Comparison of ENCODE assay signal across 15 cellular contexts in genomic region chr17:37240381-37240780, GRCh38.
A peak's percentile ranks its signal among the peaks of the same experiment; 100 is the strongest.
DNase-seq lines count a peak whose midpoint lies in the region; ATAC-seq, FAIRE-seq and TF ChIP-seq lines count a peak whose summit lies in the region.
"Had no signal": no experiment of that assay in that cellular context is flagged by ENCODE, and none has a peak within 500 bp of the region (broad histone marks: within the 10 kb centered on the region; RNA-seq: fewer than 3 reads in every experiment).

No MANE protein-coding gene starts in this region.

- BruUV-seq in HepG2 (replicated peaks; lab: Mats Ljungman, UMichigan) (no TSS peak), K562 (replicated peaks; lab: Mats Ljungman, UMichigan) (no TSS peak)

- no peaks in the 10 kb centered on the region; the same call in 1 of the 2 replicates for H4K20me1 ChIP-seq in HepG2 (ENCODE audit: insufficient read depth, low read length)
- H4K20me1 ChIP-seq in K562 (replicated peaks; ENCODE audit: control insufficient read depth, insufficient read depth, low read length) = 0 out of 2 replicates have a peak, but pooled peaks cover 3% of the 10 kb centered on the region
- no peaks in the 10 kb centered on the region for H4K20me1 ChIP-seq in osteoblast (ENCODE audit: insufficient read depth, low read length)

- H3K4me1 ChIP-seq in liver (ENCODE audit: control insufficient read depth in 4 of 4, insufficient read depth in 4 of 4, low read length in 3 of 4) = peaks cover 0 to 21% (median 17%) of the 10 kb centered on the region in 4 donors
- H3K4me1 ChIP-seq in HepG2 (ENCODE audit: insufficient read depth, low read length) = no peaks in the 10 kb centered on the region
- peaks cover 0 to 8% of the 10 kb centered on the region in 2 experiments; a peak in 1 of 5 replicates for H3K4me1 ChIP-seq in K562 (replicated peaks in 1 of 2; ENCODE audit: control insufficient read depth in 2 of 2, insufficient read depth in 2 of 2, low read length in 2 of 2)
- H3K4me1 ChIP-seq in osteoblast (ENCODE audit: insufficient read depth, low read length) = peaks cover 3% of the 10 kb centered on the region
- no peaks in the 10 kb centered on the region for H3K4me1 ChIP-seq in small intestine (ENCODE audit: control insufficient read depth in 2 of 2, insufficient read depth in 1 of 2, low read depth in 1 of 2, low read length in 1 of 2)
- H3K4me1 ChIP-seq in BE2C = no peaks in the 10 kb centered on the region
- H3K4me1 ChIP-seq: Caco-2 had no signal

- H3K4me2 ChIP-seq in HepG2 (ENCODE audit: low read depth, low read length) = no peak overlapping the region
- no peak overlapping the region for H3K4me2 ChIP-seq in K562 (ENCODE audit: insufficient read depth, low read length)
- H3K4me2 ChIP-seq in osteoblast (ENCODE audit: insufficient read depth, low read length) = no peak overlapping the region

- H3K9me1 ChIP-seq in K562 (ENCODE audit: control insufficient read depth, insufficient read depth, low read length) = no peaks in the 10 kb centered on the region

- H2AFZ ChIP-seq in HepG2 (ENCODE audit: low read length) = no peak overlapping the region
- no peak overlapping the region for H2AFZ ChIP-seq in K562 (ENCODE audit: low read depth, low read length)
- no peak overlapping the region for H2AFZ ChIP-seq in osteoblast (ENCODE audit: low read length)

- H3K27me3 ChIP-seq in liver (ENCODE audit: control insufficient read depth in 4 of 4, insufficient read depth in 4 of 4, low read length in 3 of 4) (no peaks in the 10 kb centered on the region), HepG2 (ENCODE audit: control insufficient read depth in 1 of 2, insufficient read depth in 2 of 2, low read length in 2 of 2) (no peaks in the 10 kb centered on the region), K562 (ENCODE audit: control insufficient read depth in 2 of 2, insufficient read depth in 2 of 2, low read length in 2 of 2) (no peaks in the 10 kb centered on the region), osteoblast (ENCODE audit: insufficient read depth, low read length) (no peaks in the 10 kb centered on the region), small intestine (ENCODE audit: control insufficient read depth in 2 of 2, insufficient read depth in 2 of 2, low read length in 2 of 2) (no peaks in the 10 kb centered on the region), BE2C (no peaks in the 10 kb centered on the region)

- no peak overlapping the region for H3K4me3 ChIP-seq in liver (ENCODE audit: low read depth in 1 of 3, low read length in 3 of 3)
- H3K4me3 ChIP-seq in HepG2 (replicated peaks in 1 of 3; ENCODE audit: insufficient read depth in 1 of 3, low read depth in 2 of 3, low read length in 3 of 3) = no peak overlapping the region
- no peak overlapping the region for H3K4me3 ChIP-seq in K562
- no peak overlapping the region for H3K4me3 ChIP-seq in osteoblast (ENCODE audit: insufficient read depth, low read length)
- no peak overlapping the region for H3K4me3 ChIP-seq in small intestine (ENCODE audit: low read depth in 1 of 2, low read length in 2 of 2)
- no peak overlapping the region for H3K4me3 ChIP-seq in BE2C (ENCODE audit: low read depth, low read length)

- WGBS in liver = 37% methylated on average over 5 of the region's 5 CpGs
- 98% methylated on average over 5 of the region's 5 CpGs for WGBS in HepG2 (ENCODE audit: low lambda C conversion rate)
- 94% methylated on average over 5 of the region's 5 CpGs for WGBS in K562 (ENCODE audit: insufficient coverage, low coverage, missing lambda C conversion rate)
- 92 to 95% (median 95%) methylated on average over 5 of the region's 5 CpGs for WGBS in small intestine, 3 donors

- no peak for TF ChIP-seq CTCF in liver (IDR thresholded peaks at IDR 0.05; ENCODE audit: low read depth, low read length, missing input control)
- no peak for TF ChIP-seq CTCF in HepG2 (CRISPR knock-in tag; IDR thresholded peaks at IDR 0.05)
- no peak for TF ChIP-seq CTCF in K562 (IDR thresholded peaks at IDR 0.05 in 2 of 3, conservative IDR thresholded peaks at IDR 0.05 in 1 of 3; ENCODE audit: insufficient read depth in 2 of 3, low read depth in 1 of 3, low read length in 3 of 3)
- TF ChIP-seq CTCF in osteoblast (IDR thresholded peaks at IDR 0.05; ENCODE audit: extremely low read depth, low read depth, low read length) = no peak
- no peak for TF ChIP-seq CTCF in BE2C (IDR thresholded peaks at IDR 0.05; ENCODE audit: low read depth, low read length)

- no peaks in the 10 kb centered on the region for H3K9me3 ChIP-seq in liver (ENCODE audit: control insufficient read depth in 4 of 4, low read length in 3 of 4)
- H3K9me3 ChIP-seq in HepG2 (ENCODE audit: low read length) = no peaks in the 10 kb centered on the region
- H3K9me3 ChIP-seq in K562 (replicated peaks; ENCODE audit: control insufficient read depth, insufficient read depth, low read depth, low read length) = no peaks in the 10 kb centered on the region
- no peaks in the 10 kb centered on the region for H3K9me3 ChIP-seq in osteoblast (ENCODE audit: low read depth, low read length)
- no peaks in the 10 kb centered on the region for H3K9me3 ChIP-seq in small intestine (ENCODE audit: control insufficient read depth, low read depth)
- H3K9me3 ChIP-seq in BE2C = no peaks in the 10 kb centered on the region
- H3K9me3 ChIP-seq: Caco-2 had no signal

- TF ChIP-seq POLR2A in HepG2 (IDR thresholded peaks at IDR 0.05; ENCODE audit: insufficient read depth in 1 of 2, low read depth in 2 of 2, low read length in 2 of 2) (no peak), K562 (conservative IDR thresholded peaks at IDR 0.05) (no peak)

- POLR2A ChIA-PET in HepG2 (lab: Yijun Ruan, JAX) = no interaction called here
- POLR2A ChIA-PET in K562 (lab: Yijun Ruan, JAX) = interaction anchor here (0.6 to 1.3 kb wide), 2 partner anchors 629 to 1177 kb away, joined by 3 read pairs; no protein-coding TSS in a partner anchor

- peaks cover 8 to 46% (median 30%) of the 10 kb centered on the region in 4 donors for H3K36me3 ChIP-seq in liver (ENCODE audit: control insufficient read depth in 4 of 4, insufficient read depth in 3 of 4, low read depth in 1 of 4, low read length in 3 of 4)
- H3K36me3 ChIP-seq in HepG2 (replicated peaks in 1 of 2; ENCODE audit: control insufficient read depth in 1 of 2, insufficient read depth in 2 of 2, low read length in 2 of 2) = peaks cover 9 to 69% of the 10 kb centered on the region in 2 experiments; a peak in 4 of 5 replicates
- peaks cover 98% of the 10 kb centered on the region for H3K36me3 ChIP-seq in K562 (ENCODE audit: control insufficient read depth, insufficient read depth, low read length)
- H3K36me3 ChIP-seq in osteoblast (ENCODE audit: insufficient read depth, low read length) = peaks cover 55% of the 10 kb centered on the region
- H3K36me3 ChIP-seq in small intestine (ENCODE audit: control insufficient read depth in 2 of 2, insufficient read depth in 2 of 2, low read length in 2 of 2) = peaks cover 2 to 20% of the 10 kb centered on the region in 2 donors
- H3K36me3 ChIP-seq in BE2C = peaks cover 85% of the 10 kb centered on the region

- in situ Hi-C loops in HepG2 (cut with HindIII; ENCODE audit: extremely low pct_ligation_motif_present, low pct_unique_long_range_greater_than_20kb) = loop anchor here (25.0 kb wide), 1 partner anchor 628 kb away; the partner anchor contains the start of gene MRM1
- in situ Hi-C loops in K562 (cut with MboI) = loop anchor here (10.0 kb wide), 1 partner anchor 626 kb away; no protein-coding TSS in a partner anchor

- H3K79me2 ChIP-seq in HepG2 (ENCODE audit: insufficient read depth, low read length) (no peaks in the 10 kb centered on the region), K562 (ENCODE audit: control insufficient read depth, insufficient read depth, low read length) (no peaks in the 10 kb centered on the region), osteoblast (ENCODE audit: insufficient read depth, low read length) (no peaks in the 10 kb centered on the region)

- peak overlapping the region; percentile 36 to 38 for H3K27ac ChIP-seq in liver (ENCODE audit: low read depth in 1 of 2, low read length in 2 of 2)
- H3K27ac ChIP-seq in HepG2 (ENCODE audit: extremely low read length, insufficient read depth, low read length) = no peak overlapping the region
- H3K27ac ChIP-seq in K562 (ENCODE audit: extremely low read depth, low read depth, low read length) = peak overlapping the region; percentile 44; the same call in 2 of the 3 replicates
- no peak overlapping the region for H3K27ac ChIP-seq in osteoblast (ENCODE audit: low read depth, low read length)
- no peak overlapping the region for H3K27ac ChIP-seq in small intestine (ENCODE audit: low read depth in 1 of 2, low read length in 1 of 2)

- intact Hi-C loops in HepG2 (cut with micrococcal nuclease; ENCODE audit: unreplicated experiment) (no loop called here), K562 (cut with micrococcal nuclease) (no loop called here)

- no peak for FAIRE-seq in HepG2 (lab: Jason Lieb, UNC)
- FAIRE-seq in K562 (lab: Jason Lieb, UNC) = no peak
- FAIRE-seq in small intestine (lab: Jason Lieb, UNC) = no peak
- FAIRE-seq: A204.1, GM12892 had no signal

- TF ChIP-seq EP300 in HepG2 (IDR thresholded peaks at IDR 0.05; ENCODE audit: low read depth in 2 of 2, low read length in 2 of 2) (no peak), HepG2 (CRISPR knock-in tag; IDR thresholded peaks at IDR 0.05; ENCODE audit: borderline replicate concordance) (no peak), K562 (IDR thresholded peaks at IDR 0.05; ENCODE audit: low read length) (no peak)

- ATAC-seq in HepG2 (no peak), K562 (no peak), SK-N-SH treated with all-trans-retinoic acid at 6 μM for 48 hours (no peak)
- ATAC-seq: CD8-positive, alpha-beta T cell had no signal

- CTCF ChIA-PET in HepG2 (lab: Yijun Ruan, JAX; ENCODE audit: low intra/inter-chr PET ratio, low total read pairs) (no interaction called here), K562 (lab: Yijun Ruan, JAX; ENCODE audit: low intra/inter-chr PET ratio) (interaction anchor here (1.0 to 2.0 kb wide), 3 partner anchors 611 to 637 kb away, joined by 3 to 7 read pairs (median 4); no protein-coding TSS in a partner anchor)

- H3K9ac ChIP-seq in liver (ENCODE audit: low read depth in 1 of 2, low read length in 2 of 2) (no peak overlapping the region), HepG2 (ENCODE audit: insufficient read depth, low read depth, low read length) (no peak overlapping the region), K562 (ENCODE audit: insufficient read depth in 1 of 2, low read depth in 2 of 2, low read length in 2 of 2) (no peak overlapping the region)

- no peak for TF ChIP-seq RAD21 in liver (IDR thresholded peaks at IDR 0.05)
- TF ChIP-seq RAD21 in HepG2 (CRISPR knock-in tag; IDR thresholded peaks at IDR 0.05) = no peak
- TF ChIP-seq RAD21 in K562 (CRISPR knock-in tag; conservative IDR thresholded peaks at IDR 0.05 in 1 of 2, IDR thresholded peaks at IDR 0.05 in 1 of 2) = no peak

- no peak for DNase-seq in HepG2 (ENCODE audit: low spot score)
- no peak for DNase-seq in K562 (ENCODE audit: extremely low read depth in 1 of 4, low spot score in 3 of 4)
- peak; percentile 38 for DNase-seq in osteoblast (ENCODE audit: insufficient read length, low spot score, missing footprints)
- no peak for DNase-seq in small intestine
- no peak for DNase-seq in BE2C
- DNase-seq: Caco-2; CD8-positive, alpha-beta T cell; DND-41; GDM1; GOT3; H9 had no signal

TF ChIP-seq in liver, 16 proteins besides CTCF, POLR2A, EP300 and RAD21 (continues in another document):
- no peak for TF ChIP-seq TAF1 (conservative IDR thresholded peaks at IDR 0.05)

TF ChIP-seq in K562, 482 proteins besides CTCF, POLR2A, EP300 and RAD21 (continues in another document):
- TF ChIP-seq CTBP1 (IDR thresholded peaks at IDR 0.05; ENCODE audit: borderline replicate concordance) = no peak

Comparison
In these comparisons a context has a peak if more than half of its experiments do, and no peak if none do; other contexts are left out.
1. H3K27ac ChIP-seq: peak in liver (2 of 2) and K562 (single experiment); none in HepG2 (single experiment), osteoblast (single experiment) and small intestine (0 of 2).